ENCODE assay signal across 29 cellular contexts in genomic region chr2:8030694-8031303, GRCh38.
DNase-seq lines count a peak whose midpoint lies in the region; FAIRE-seq and TF ChIP-seq lines count a peak whose summit lies in the region.
"Had no signal": no experiment of that assay in that cellular context is flagged by ENCODE, and none has a peak within 500 bp of the region (broad histone marks: within the 10 kb centered on the region; RNA-seq: fewer than 3 reads in every experiment).

No MANE protein-coding gene starts in this region.

- H3K9me3 Mint-ChIP-seq in immature natural killer cell: no peaks in the 10 kb centered on the region
- H3K9me3 Mint-ChIP-seq: naive B cell had no signal

- no peak overlapping the region for H4K8ac ChIP-seq in neuronal stem cell (ENCODE audit: low read depth, low read length)

- no peak overlapping the region for H3K27ac ChIP-seq in GM23248
- no peak overlapping the region for H3K27ac ChIP-seq in neuronal stem cell (replicated peaks; ENCODE audit: low read length)
- H3K27ac ChIP-seq: breast epithelium, gastroesophageal sphincter, left lung, Peyer's patch, upper lobe of left lung had no signal

- peak; percentile 36 for DNase-seq in EH (ENCODE audit: low read depth)
- DNase-seq in GM23248: peak; percentile 50
- peak; percentile 12 for DNase-seq in bronchial epithelial cell (ENCODE audit: low read depth)
- DNase-seq in neuronal stem cell (ENCODE audit: low spot score): no peak
- DNase-seq in NCI-H748 (lab: John Stamatoyannopoulos, UW; ENCODE audit: unreplicated experiment): no peak
- no peak for DNase-seq in immature natural killer cell
- no peak for DNase-seq in frontal cortex (ENCODE audit: low spot score in 2 of 2)
- DNase-seq: activated CD4-positive, CD25-positive, alpha-beta regulatory T cell; activated naive CD4-positive, alpha-beta T cell treated with anti-CD3 and anti-CD28 coated beads, Interleukin-2, amount 50 U/mL, for 16 hours; amygdala; C1 segment of cervical spinal cord; COR-L47; effector memory CD4-positive, alpha-beta T cell; erythroblast; GDM1; HCEC 1CT; left lung; naive B cell; NCI-H1105; NCI-H187 treated with DMSO at 0.1 percent for 48 hours; NCI-H526; occipital lobe; Peyer's patch; small intestine; stimulated activated CD4-positive, alpha-beta T cell treated with anti-CD3 and anti-CD28 coated beads, Interleukin-1b, Interleukin-23, amount 100 ng/mL, for 48 hours; upper lobe of left lung had no signal

- no peak overlapping the region for H3K9ac ChIP-seq in GM23248
- H3K9ac ChIP-seq in neuronal stem cell (ENCODE audit: low read depth, low read length, poor library complexity): no peak overlapping the region

- no peak overlapping the region for H2BK5ac ChIP-seq in neuronal stem cell (ENCODE audit: low read length)

- peaks cover 7 to 18% of the 10 kb centered on the region in 2 donors for H3K4me1 Mint-ChIP-seq in immature natural killer cell
- H3K4me1 Mint-ChIP-seq: naive B cell had no signal

- H3K4me2 ChIP-seq in GM23248 (ENCODE audit: unreplicated experiment) (no peak overlapping the region), neuronal stem cell (ENCODE audit: insufficient read depth, low read length, poor library complexity, severe bottlenecking) (no peak overlapping the region)

- H3K36me3 ChIP-seq in GM23248 (ENCODE audit: low read depth): no peaks in the 10 kb centered on the region
- no peaks in the 10 kb centered on the region for H3K36me3 ChIP-seq in bronchial epithelial cell (ENCODE audit: control insufficient read depth, insufficient read depth, low read length)
- no peaks in the 10 kb centered on the region for H3K36me3 ChIP-seq in neuronal stem cell (replicated peaks in 1 of 2; ENCODE audit: control insufficient read depth in 2 of 2, insufficient read depth in 2 of 2, low read length in 2 of 2)
- H3K36me3 ChIP-seq: breast epithelium, gastroesophageal sphincter, left lung, Peyer's patch, upper lobe of left lung had no signal

- in situ Hi-C loops in GM23248 (cut with MboI): no loop called here

- peak overlapping the region; percentile 11 for H2AK5ac ChIP-seq in neuronal stem cell (ENCODE audit: low read depth, low read length)

- H2AFZ ChIP-seq in GM23248: no peak overlapping the region
- no peak overlapping the region for H2AFZ ChIP-seq in neuronal stem cell (ENCODE audit: low read length)

- peak overlapping the region in 2 of 6 donors; percentile 0 to 27 for H3K27ac Mint-ChIP-seq in immature natural killer cell
- H3K27ac Mint-ChIP-seq: naive B cell had no signal

- H3K23ac ChIP-seq in neuronal stem cell (ENCODE audit: low read depth, low read length, poor library complexity): no peak overlapping the region

- FAIRE-seq in bronchial epithelial cell (lab: Jason Lieb, UNC) (no peak), frontal cortex (lab: Jason Lieb, UNC) (no peak)
- FAIRE-seq: colon, small intestine had no signal

- H3K14ac ChIP-seq in neuronal stem cell (ENCODE audit: low read length): no peak overlapping the region

- 60 to 66% methylated on average over 6 of the region's 6 CpGs for WGBS in GM23248 (ENCODE audit: low coverage in 1 of 2, low lambda C conversion rate in 2 of 2, missing lambda C conversion rate in 2 of 2), 2 experiments
- no CpG with 5 or more reads among the region's 6 CpGs for WGBS in neuronal stem cell (ENCODE audit: extremely low coverage in 2 of 2, insufficient read length in 2 of 2, insufficient replicate concordance in 1 of 2), 2 donors

- H3K27me3 ChIP-seq in GM23248 (replicated peaks; ENCODE audit: insufficient read depth): no peaks in the 10 kb centered on the region
- no peaks in the 10 kb centered on the region for H3K27me3 ChIP-seq in bronchial epithelial cell (ENCODE audit: control insufficient read depth, insufficient read depth, low read length)
- H3K27me3 ChIP-seq in neuronal stem cell (ENCODE audit: control insufficient read depth in 3 of 3, insufficient read depth in 3 of 3, low read depth in 1 of 3, low read length in 3 of 3): no peaks in the 10 kb centered on the region
- H3K27me3 ChIP-seq: breast epithelium, gastroesophageal sphincter, left lung, Peyer's patch, upper lobe of left lung had no signal

- no peaks in the 10 kb centered on the region for H4K20me1 ChIP-seq in GM23248 (ENCODE audit: insufficient read depth)

- no peak overlapping the region for H2BK120ac ChIP-seq in neuronal stem cell (ENCODE audit: low read depth, low read length)

- TF ChIP-seq CTCF in bronchial epithelial cell (IDR thresholded peaks at IDR 0.05; ENCODE audit: insufficient read depth, low read length, severe bottlenecking): no peak

- peaks cover 8 to 18% (median 13%) of the 10 kb centered on the region in 3 donors for H3K36me3 Mint-ChIP-seq in immature natural killer cell
- H3K36me3 Mint-ChIP-seq: naive B cell had no signal

- no peak overlapping the region for H2BK12ac ChIP-seq in neuronal stem cell (ENCODE audit: low read length)

- H4K91ac ChIP-seq in neuronal stem cell (ENCODE audit: low read depth, low read length, poor library complexity): no peak overlapping the region

- peaks cover 0 to 4% (median 1%) of the 10 kb centered on the region in 3 donors for H3K27me3 Mint-ChIP-seq in immature natural killer cell (ENCODE audit: low read depth in 3 of 3)

- H3K18ac ChIP-seq in neuronal stem cell (ENCODE audit: low read length): no peak overlapping the region

- H3K9me2 ChIP-seq in GM23248 (ENCODE audit: insufficient read depth): no peaks in the 10 kb centered on the region

- H2BK15ac ChIP-seq in neuronal stem cell (ENCODE audit: low read length): peak overlapping the region; percentile 25

- no peaks in the 10 kb centered on the region for H3K79me1 ChIP-seq in neuronal stem cell (ENCODE audit: low read depth, low read length)

- no peaks in the 10 kb centered on the region for H3F3A ChIP-seq in GM23248 (ENCODE audit: insufficient read depth)

- peaks cover 3% of the 10 kb centered on the region; the same call in 1 of the 2 replicates for H3K4me1 ChIP-seq in GM23248 (ENCODE audit: insufficient read depth)
- peaks cover 0 to 10% of the 10 kb centered on the region in 2 donors for H3K4me1 ChIP-seq in neuronal stem cell (ENCODE audit: control insufficient read depth in 2 of 2, insufficient read depth in 1 of 2, low read depth in 1 of 2, low read length in 2 of 2)
- H3K4me1 ChIP-seq: breast epithelium, gastroesophageal sphincter, left lung, Peyer's patch, upper lobe of left lung had no signal

- H3K4ac ChIP-seq in neuronal stem cell (ENCODE audit: low read length): no peak overlapping the region

- H3K4me3 ChIP-seq in GM23248 (no peak overlapping the region), bronchial epithelial cell (ENCODE audit: low read depth, low read length) (no peak overlapping the region), neuronal stem cell (ENCODE audit: low read length in 2 of 2) (no peak overlapping the region)
- H3K4me3 ChIP-seq: breast epithelium, gastroesophageal sphincter, left lung, Peyer's patch, upper lobe of left lung had no signal

- no peaks in the 10 kb centered on the region for H3K79me2 ChIP-seq in GM23248 (ENCODE audit: insufficient read depth)

- no peak overlapping the region for H3K4me3 Mint-ChIP-seq in immature natural killer cell
- H3K4me3 Mint-ChIP-seq: naive B cell had no signal

- H3K9me3 ChIP-seq in GM23248 (ENCODE audit: low read depth): no peaks in the 10 kb centered on the region
- H3K9me3 ChIP-seq in neuronal stem cell (replicated peaks in 1 of 2; ENCODE audit: control insufficient read depth in 2 of 2, insufficient read depth in 1 of 2, low read depth in 1 of 2, low read length in 2 of 2): peaks cover 0 to 3% of the 10 kb centered on the region in 2 donors
- H3K9me3 ChIP-seq: breast epithelium, gastroesophageal sphincter, left lung, Peyer's patch, upper lobe of left lung had no signal

Comparison
In these comparisons a context has a peak if more than half of its experiments do, and no peak if none do; other contexts are left out.
1. DNase-seq: peak in EH (single experiment), GM23248 (single experiment) and bronchial epithelial cell (single experiment); none in neuronal stem cell (single experiment), NCI-H748 (single experiment), immature natural killer cell (0 of 3) and frontal cortex (0 of 2).